ENCODE assay signal across 10 cellular contexts in the genomic region with DNA sequence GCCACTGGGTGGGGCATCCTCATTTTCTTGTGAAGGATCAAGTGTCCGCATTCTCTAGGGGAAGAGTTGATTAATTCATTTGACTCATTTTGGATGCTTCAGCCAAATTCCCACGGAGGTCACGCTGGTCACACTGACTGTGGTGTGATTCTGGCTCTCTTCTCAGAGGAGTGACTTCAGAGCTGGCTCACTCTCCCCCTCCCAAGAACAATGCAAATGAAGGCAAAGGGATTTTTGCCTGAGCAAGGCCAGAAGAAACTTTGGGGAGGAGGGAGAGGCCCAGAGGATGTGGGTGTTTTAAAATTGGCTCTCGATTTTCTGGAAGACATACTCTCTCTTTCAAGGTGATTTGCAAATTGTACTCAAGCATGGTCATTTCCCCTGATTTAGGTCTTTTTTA. TPM values are rescaled to one million over a fixed set of nuclear protein-coding genes. Genes with fewer than 3 reads are reported as not detected.
DNase-seq lines count a peak whose midpoint lies in the region; ATAC-seq and TF ChIP-seq lines count a peak whose summit lies in the region.
"Had no signal": no experiment of that assay in that cellular context is flagged by ENCODE, and none has a peak within 500 bp of the region (broad histone marks: within the 10 kb centered on the region; RNA-seq: fewer than 3 reads in every experiment).

No MANE protein-coding gene starts in this region.

- H3K4me1 ChIP-seq in gastroesophageal sphincter, result peaks cover 0 to 23% (median 0%) of the 10 kb centered on the region in 3 donors

- DNase-seq in AG09309 (ENCODE audit: low read depth) (peak; percentile 33), M059J (ENCODE audit: low read depth) (peak; percentile 82), NOMO-1 (lab: John Stamatoyannopoulos, UW; ENCODE audit: unreplicated experiment in 2 of 2) (no peak), NCI-H1694 (lab: John Stamatoyannopoulos, UW) (no peak), SIG-M5 treated with dmso at 0.1 percent for 504 hours (lab: John Stamatoyannopoulos, UW; ENCODE audit: unreplicated experiment) (no peak), NCI-H1105 treated with DMSO at 0.1 percent for 48 hours (lab: John Stamatoyannopoulos, UW) (no peak)
- DNase-seq: NCI-H2107, occipital lobe had no signal

- H3K27me3 ChIP-seq in gastroesophageal sphincter, result no peaks in the 10 kb centered on the region

- no peak overlapping the region for H3K27ac ChIP-seq in gastroesophageal sphincter

- 11 to 13% methylated on average over 1 to 2 of the region's 4 CpGs for WGBS in gastroesophageal sphincter (ENCODE audit: low coverage in 1 of 2), 2 donors

- no peak for TF ChIP-seq POLR2A in gastroesophageal sphincter (IDR thresholded peaks at IDR 0.05)

- H3K4me3 ChIP-seq in AG09309 (ENCODE audit: control insufficient read depth, low read depth, low read length), result no peak overlapping the region
- H3K4me3 ChIP-seq in gastroesophageal sphincter, result no peak overlapping the region

- no peaks in the 10 kb centered on the region for H3K9me3 ChIP-seq in gastroesophageal sphincter

- peak; percentile 62 for ATAC-seq in GM21360 (IDR thresholded peaks at IDR 0.05; ENCODE audit: unreplicated experiment)
- ATAC-seq in gastroesophageal sphincter, result peak; percentile 73

- no peak for TF ChIP-seq CTCF in AG09309 (IDR thresholded peaks at IDR 0.05; ENCODE audit: control insufficient read depth, insufficient read depth, low read depth, low read length, missing control alignments)
- no peak for TF ChIP-seq CTCF in gastroesophageal sphincter (IDR thresholded peaks at IDR 0.05)

- no peaks in the 10 kb centered on the region for H3K36me3 ChIP-seq in gastroesophageal sphincter

- TF ChIP-seq EP300 in gastroesophageal sphincter (IDR thresholded peaks at IDR 0.05), result no peak

RNA-seq across cellular contexts. Expression of gene LMO2, which starts 51.1 kb away (rescaled TPM):
- total RNA-seq in M059J (2014; rRNA removed; shearing (Covaris generic)), result 0.54 and 0.84 TPM in 2 replicates
- total RNA-seq in gastroesophageal sphincter, result 10 to 100 TPM in 2 of 4 donors, 1 to 10 TPM in 2; 7.0 to 24.2 (median 14.8) TPM

Comparison
In these comparisons a context has a peak if more than half of its experiments do, and no peak if none do; other contexts are left out.
1. DNase-seq: peak in AG09309 (single experiment) and M059J (single experiment); none in NOMO-1 (0 of 2), NCI-H1694 (single experiment), SIG-M5 treated with dmso at 0.1 percent for 504 hours (single experiment) and NCI-H1105 treated with DMSO at 0.1 percent for 48 hours (single experiment).